Comparison of ENCODE assay signal across 8 cellular contexts in the genomic region with DNA sequence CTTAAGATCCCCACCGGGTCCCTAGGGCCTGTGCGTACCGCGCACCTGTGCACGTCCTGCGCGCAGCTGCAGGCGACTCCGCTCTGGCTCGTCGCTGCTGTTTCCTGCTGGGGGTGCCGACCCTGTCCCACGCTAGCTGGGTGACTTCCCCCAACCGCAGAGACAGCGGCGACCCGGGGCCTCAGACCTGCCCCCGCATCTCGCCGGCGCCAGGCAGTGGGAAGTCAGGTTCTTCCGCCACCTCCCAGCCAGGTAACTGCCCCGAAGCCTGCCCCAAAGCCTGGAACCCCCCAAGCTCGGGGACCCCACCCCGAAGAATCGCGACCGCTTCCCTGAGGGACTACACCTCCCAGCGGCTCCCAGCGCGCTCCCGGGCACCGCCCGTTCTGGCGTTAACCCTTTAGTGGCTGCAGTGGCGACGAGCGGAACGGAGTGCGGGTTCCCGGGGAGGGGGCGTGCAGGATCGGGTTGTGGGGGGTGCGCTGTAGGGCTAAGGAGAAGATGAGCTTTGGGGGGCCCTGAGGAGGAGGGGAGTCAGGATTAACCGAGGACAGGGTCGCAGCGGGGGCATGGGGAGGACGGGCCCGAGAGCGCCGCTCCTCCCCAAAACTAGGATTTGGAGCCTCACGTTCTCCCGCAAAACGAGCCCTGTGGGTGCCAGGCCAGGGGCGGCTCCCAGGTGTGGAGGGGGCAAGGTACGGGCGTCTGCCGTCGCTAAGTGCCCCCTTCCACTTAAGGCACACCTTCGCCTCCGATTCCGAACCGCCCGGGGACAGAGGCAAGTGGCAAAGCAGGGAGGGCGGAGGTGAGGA. TPM values are rescaled to one million over a fixed set of nuclear protein-coding genes. Genes with fewer than 3 reads are reported as not detected.
DNase-seq lines count a peak whose midpoint lies in the region; ATAC-seq and TF ChIP-seq lines count a peak whose summit lies in the region.

No MANE protein-coding gene starts in this region.

- in situ Hi-C loops in transverse colon (cut with MboI; ENCODE audit: low pct_ligation_motif_present in 1 of 4, low pct_unique_long_range_greater_than_20kb in 1 of 4, low sequenced_read_pairs in 3 of 4): loop anchor here in 1 of 4 donors (25.0 kb wide), 1 partner anchor 335 kb away; a partner anchor contains a TSS

- intact Hi-C loops in transverse colon (cut with DNase I; ENCODE audit: low total_unique reads): no loop called here

- 0 to 2% methylated on average over 23 to 50 of the region's 65 CpGs for WGBS in transverse colon (ENCODE audit: low coverage in 1 of 2), 2 donors

- H3K4me1 ChIP-seq in transverse colon: peaks cover 11 to 27% (median 15%) of the 10 kb centered on the region in 4 donors

- peak overlapping the region; percentile 73 for H3K4me3 ChIP-seq in fibroblast of the aortic adventitia (ENCODE audit: low read depth, low read length)
- peak overlapping the region; percentile 75 to 89 (median 82) for H3K4me3 ChIP-seq in transverse colon

- H3K4me3 Mint-ChIP-seq in nephron progenitor cell: peak overlapping the region; percentile 91

- TF ChIP-seq CTCF in fibroblast of the aortic adventitia (IDR thresholded peaks at IDR 0.05; ENCODE audit: insufficient read depth, low read length) (no peak), nephron progenitor cell (IDR thresholded peaks at IDR 0.05) (no peak), transverse colon (IDR thresholded peaks at IDR 0.05) (no peak)

- H3K27me3 ChIP-seq in transverse colon: no peaks in the 10 kb centered on the region

- H3K4me1 Mint-ChIP-seq in nephron progenitor cell: peaks cover 21% of the 10 kb centered on the region

- peak; percentile 51 for ATAC-seq in GM19395 (IDR thresholded peaks at IDR 0.05; ENCODE audit: unreplicated experiment)
- no peak for ATAC-seq in HG03571 (IDR thresholded peaks at IDR 0.05; ENCODE audit: unreplicated experiment)

- H3K27ac Mint-ChIP-seq in nephron progenitor cell: no peak overlapping the region

- no peak for TF ChIP-seq POLR2A in transverse colon (IDR thresholded peaks at IDR 0.05)

- no peak for TF ChIP-seq EP300 in transverse colon (IDR thresholded peaks at IDR 0.05; ENCODE audit: low read depth)

- H3K27ac ChIP-seq in transverse colon: peak overlapping the region; percentile 80 to 88 (median 86)

- H3K27me3 Mint-ChIP-seq in nephron progenitor cell (ENCODE audit: low read depth, poor library complexity): peaks cover 42% of the 10 kb centered on the region

- H3K36me3 ChIP-seq in transverse colon: no peaks in the 10 kb centered on the region

- no peaks in the 10 kb centered on the region for H3K9me3 Mint-ChIP-seq in nephron progenitor cell

- no peaks in the 10 kb centered on the region for H3K9me3 ChIP-seq in transverse colon

- DNase-seq in AG08395 (ENCODE audit: low spot score): peak; percentile 50
- DNase-seq in NCI-H2227 treated with DMSO at 0.1 percent for 48 hours (lab: John Stamatoyannopoulos, UW): peak; percentile 23
- DNase-seq in activated T-helper 1 cell treated with Interleukin-2 at 50 U/mL for 16 hours (ENCODE audit: low read depth): peak; percentile 43
- DNase-seq in fibroblast of the aortic adventitia (ENCODE audit: low read depth): no peak
- peak; percentile 67 for DNase-seq in nephron progenitor cell
- peak; percentile 79 for DNase-seq in transverse colon

- peaks cover 10% of the 10 kb centered on the region for H3K36me3 Mint-ChIP-seq in nephron progenitor cell (ENCODE audit: low read depth)

RNA-seq across cellular contexts. Expression of a gene that starts 0.6 kb away (rescaled TPM):
- total RNA-seq in fibroblast of the aortic adventitia (ENCODE audit: low replicate concordance) (3.5 and 3.8 TPM in 2 replicates), transverse colon (100 to 1,000 TPM in 3 of 4 donors, 10 to 100 TPM in 1; 96.9 to 481 (median 163) TPM)

RNA-seq across cellular contexts. Expression of a gene that starts 11.6 kb away (rescaled TPM):
- 54.1 and 66.8 TPM in 2 replicates for total RNA-seq in fibroblast of the aortic adventitia (ENCODE audit: low replicate concordance)
- total RNA-seq in transverse colon: 10 to 100 TPM; 33.2 to 97.3 (median 70.3) TPM

RNA-seq across cellular contexts. Expression of a gene that starts 21.0 kb away (rescaled TPM):
- total RNA-seq in fibroblast of the aortic adventitia (ENCODE audit: low replicate concordance) (92.6 and 113 TPM in 2 replicates), transverse colon (100 to 1,000 TPM; 215 to 559 (median 411) TPM)

Comparison
In these comparisons a context has a peak if more than half of its experiments do, and no peak if none do; other contexts are left out.
1. RNA of a gene that starts 0.6 kb away (total RNA-seq): 96.9 to 481 TPM in transverse colon; 3.5 to 3.8 TPM in fibroblast of the aortic adventitia; every median in the first group is over 10 times any median in the second.